18 cellular contexts compared by ENCODE assay signal in the genomic region with DNA sequence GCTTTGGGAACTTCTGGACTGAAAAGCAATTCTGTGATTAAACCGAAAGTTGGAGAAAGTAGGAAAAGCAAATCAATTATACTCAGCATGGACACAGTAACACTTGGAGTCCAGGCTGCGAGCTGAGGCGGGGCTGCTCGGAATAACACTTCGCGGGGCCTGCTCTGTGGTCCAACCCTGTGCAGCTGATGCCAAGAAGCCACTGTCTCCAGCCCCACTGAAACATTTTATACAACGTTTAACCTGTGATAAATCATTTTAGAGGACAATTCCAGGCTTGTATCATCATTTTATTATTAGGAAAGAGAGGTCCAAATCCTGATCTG. TPM values are rescaled to one million over a fixed set of nuclear protein-coding genes. Genes with fewer than 3 reads are reported as not detected.
DNase-seq lines count a peak whose midpoint lies in the region; ATAC-seq and TF ChIP-seq lines count a peak whose summit lies in the region.
"Had no signal": no experiment of that assay in that cellular context is flagged by ENCODE, and none has a peak within 500 bp of the region (broad histone marks: within the 10 kb centered on the region; RNA-seq: fewer than 3 reads in every experiment).

No MANE protein-coding gene starts in this region.

- H3K27ac ChIP-seq in coronary artery (no peak overlapping the region), mesenchymal stem cell (ENCODE audit: low read length, poor library complexity, severe bottlenecking) (no peak overlapping the region), stomach (peak overlapping the region in 1 of 5 donors; percentile 38)
- H3K27ac ChIP-seq: BLaER1 treated with 17β-estradiol and CSF1 and Interleukin-3, amounts not matched to agents 10 nM and 100 nM; KMS-11 had no signal

- peaks cover 27 to 32% of the 10 kb centered on the region in 2 experiments for H3K36me3 ChIP-seq in mesenchymal stem cell (ENCODE audit: control insufficient read depth in 1 of 2, insufficient read depth in 2 of 2, low read depth in 1 of 2, low read length in 2 of 2)
- no peaks in the 10 kb centered on the region for H3K36me3 ChIP-seq in stomach
- H3K36me3 ChIP-seq: BLaER1 treated with 17β-estradiol and CSF1 and Interleukin-3, amounts not matched to agents 10 nM and 100 nM had no signal

- H3K36me3 Mint-ChIP-seq in stimulated activated memory B cell treated with anti-CD40 and anti-IgM and Interleukin-4, amounts not matched to agents 10 μg/mL and 1 μg/mL and 100 μg/mL, for 72 hours, result no peaks in the 10 kb centered on the region

- no peak overlapping the region for H2AK5ac ChIP-seq in mesenchymal stem cell (ENCODE audit: low read length, severe bottlenecking)

- DNase-seq in AG10803 (ENCODE audit: low read depth) (no peak), coronary artery (ENCODE audit: low spot score) (no peak), mesenchymal stem cell (no peak), putamen (ENCODE audit: low spot score) (peak; percentile 0), stomach (no peak)
- DNase-seq: DND-41, NCI-H1048, NCI-H1436 treated with DMSO at 0.1 percent for 48 hours, NCI-H2029 treated with DMSO at 0.1 percent for 48 hours, NCI-H510A treated with DMSO at 0.1 percent for 48 hours, NCI-H82, PC-3 had no signal

- no peak overlapping the region for H4K91ac ChIP-seq in mesenchymal stem cell (ENCODE audit: low read length)

- H3K4me3 Mint-ChIP-seq in stimulated activated memory B cell treated with anti-CD40 and anti-IgM and Interleukin-4, amounts not matched to agents 10 μg/mL and 1 μg/mL and 100 μg/mL, for 72 hours, result no peak overlapping the region

- H3K18ac ChIP-seq in mesenchymal stem cell (ENCODE audit: low read depth in 1 of 2, low read length in 2 of 2), result no peak overlapping the region

- peaks cover 15% of the 10 kb centered on the region for H3K27me3 Mint-ChIP-seq in stimulated activated memory B cell treated with anti-CD40 and anti-IgM and Interleukin-4, amounts not matched to agents 10 μg/mL and 1 μg/mL and 100 μg/mL, for 72 hours

- H3K9me3 ChIP-seq in mesenchymal stem cell (ENCODE audit: control insufficient read depth, low read length) (peaks cover under 1% of the 10 kb centered on the region), stomach (no peaks in the 10 kb centered on the region)

- H3K27me3 ChIP-seq in mesenchymal stem cell (ENCODE audit: control insufficient read depth in 1 of 2, insufficient read depth in 1 of 2, low read length in 2 of 2), result no peaks in the 10 kb centered on the region
- H3K27me3 ChIP-seq in stomach, result no peaks in the 10 kb centered on the region
- H3K27me3 ChIP-seq: BLaER1 treated with 17β-estradiol and CSF1 and Interleukin-3, amounts not matched to agents 10 nM and 100 nM had no signal

- no peak overlapping the region for H3K23ac ChIP-seq in mesenchymal stem cell (ENCODE audit: low read length in 2 of 2)

- H3K79me1 ChIP-seq in mesenchymal stem cell (replicated peaks; ENCODE audit: low read length, poor library complexity, severe bottlenecking), result peaks cover 7% of the 10 kb centered on the region

- peak overlapping the region; percentile 25 for H3K4me2 ChIP-seq in mesenchymal stem cell (ENCODE audit: low read length, poor library complexity, severe bottlenecking)
- H3K4me2 ChIP-seq: BLaER1 treated with 17β-estradiol and CSF1 and Interleukin-3, amounts not matched to agents 10 nM and 100 nM; KMS-11 had no signal

- H3K27ac Mint-ChIP-seq in stimulated activated memory B cell treated with anti-CD40 and anti-IgM and Interleukin-4, amounts not matched to agents 10 μg/mL and 1 μg/mL and 100 μg/mL, for 72 hours, result no peak overlapping the region

- WGBS in mesenchymal stem cell, result 89% methylated on average over 7 of the region's 7 CpGs
- WGBS in stomach, 5 donors, result 62 to 76% (median 76%) methylated on average over 7 of the region's 7 CpGs

- H3K4me1 ChIP-seq in mesenchymal stem cell (ENCODE audit: control insufficient read depth, insufficient read depth, low read depth, low read length), result peaks cover 7% of the 10 kb centered on the region
- H3K4me1 ChIP-seq in stomach, result no peaks in the 10 kb centered on the region

- H3K14ac ChIP-seq in mesenchymal stem cell (ENCODE audit: low read length in 2 of 2), result no peak overlapping the region

- H3K4ac ChIP-seq in mesenchymal stem cell (ENCODE audit: low read depth in 1 of 2, low read length in 2 of 2), result no peak overlapping the region

- H3K4me3 ChIP-seq in AG10803 (ENCODE audit: low read length) (no peak overlapping the region), coronary artery (peak overlapping the region; percentile 36), mesenchymal stem cell (ENCODE audit: insufficient read depth in 1 of 2, low read depth in 1 of 2, low read length in 2 of 2) (peak overlapping the region in 1 of 2 experiments; percentile 38), stomach (no peak overlapping the region)
- H3K4me3 ChIP-seq: BLaER1 treated with 17β-estradiol and CSF1 and Interleukin-3, amounts not matched to agents 10 nM and 100 nM; GM23248 had no signal

- no peak for TF ChIP-seq EP300 in stomach (IDR thresholded peaks at IDR 0.05)

- H2AFZ ChIP-seq in mesenchymal stem cell (ENCODE audit: low read depth, low read length), result no peak overlapping the region
- H2AFZ ChIP-seq: GM23248 had no signal

- no peak for TF ChIP-seq POLR2A in stomach (IDR thresholded peaks at IDR 0.05)

- H2BK120ac ChIP-seq in mesenchymal stem cell (ENCODE audit: low read depth, low read length), result no peak overlapping the region

- peak overlapping the region; percentile 59 for H3K9ac ChIP-seq in mesenchymal stem cell (ENCODE audit: low read length)
- H3K9ac ChIP-seq: BLaER1 treated with 17β-estradiol and CSF1 and Interleukin-3, amounts not matched to agents 10 nM and 100 nM; GM23248; KMS-11 had no signal

- H2BK12ac ChIP-seq in mesenchymal stem cell (ENCODE audit: low read length in 2 of 2), result no peak overlapping the region

- peaks cover 4% of the 10 kb centered on the region for H3K9me3 Mint-ChIP-seq in stimulated activated memory B cell treated with anti-CD40 and anti-IgM and Interleukin-4, amounts not matched to agents 10 μg/mL and 1 μg/mL and 100 μg/mL, for 72 hours

- H2BK5ac ChIP-seq in mesenchymal stem cell (ENCODE audit: low read depth, low read length, poor library complexity, severe bottlenecking), result no peak overlapping the region

- H3K4me1 Mint-ChIP-seq in stimulated activated memory B cell treated with anti-CD40 and anti-IgM and Interleukin-4, amounts not matched to agents 10 μg/mL and 1 μg/mL and 100 μg/mL, for 72 hours, result no peaks in the 10 kb centered on the region

- intact Hi-C loops in stomach (cut with DNase I; ENCODE audit: low total_unique reads), result no loop called here

- no peak for ATAC-seq in HG02610 (IDR thresholded peaks at IDR 0.05; ENCODE audit: unreplicated experiment)
- ATAC-seq in stimulated activated memory B cell treated with anti-CD40 and anti-IgM and Interleukin-4, amounts not matched to agents 10 μg/mL and 1 μg/mL and 100 μg/mL, for 72 hours, result no peak
- ATAC-seq in GM19455 (IDR thresholded peaks at IDR 0.05; ENCODE audit: unreplicated experiment), result no peak
- ATAC-seq: PC-3 had no signal

- TF ChIP-seq CTCF in AG10803 (conservative IDR thresholded peaks at IDR 0.05; ENCODE audit: low read length) (0 out of 2 replicates have a peak, but pooled peaks have one; percentile 25), coronary artery (IDR thresholded peaks at IDR 0.05) (no peak), stomach (IDR thresholded peaks at IDR 0.05) (no peak)

- no peak overlapping the region for H2BK15ac ChIP-seq in mesenchymal stem cell (ENCODE audit: low read depth, poor library complexity, severe bottlenecking)

- no peak overlapping the region for H4K8ac ChIP-seq in mesenchymal stem cell (ENCODE audit: low read length)

RNA-seq across cellular contexts. Expression of a gene that starts 25.6 kb away (rescaled TPM):
- polyA plus RNA-seq in mesenchymal stem cell (2013, experiment 1 of 2), result 0.70 TPM
- polyA plus RNA-seq in mesenchymal stem cell (2013, experiment 2 of 2), result 0.68 TPM
- 1 to 10 TPM in 4 of 5 donors, under 1 TPM in 1; 0.45 to 4.1 (median 1.5) TPM for total RNA-seq in stomach
- polyA plus RNA-seq in stomach, result 1 to 10 TPM; 2.5 to 4.6 (median 2.9) TPM
